In the genomic region with DNA sequence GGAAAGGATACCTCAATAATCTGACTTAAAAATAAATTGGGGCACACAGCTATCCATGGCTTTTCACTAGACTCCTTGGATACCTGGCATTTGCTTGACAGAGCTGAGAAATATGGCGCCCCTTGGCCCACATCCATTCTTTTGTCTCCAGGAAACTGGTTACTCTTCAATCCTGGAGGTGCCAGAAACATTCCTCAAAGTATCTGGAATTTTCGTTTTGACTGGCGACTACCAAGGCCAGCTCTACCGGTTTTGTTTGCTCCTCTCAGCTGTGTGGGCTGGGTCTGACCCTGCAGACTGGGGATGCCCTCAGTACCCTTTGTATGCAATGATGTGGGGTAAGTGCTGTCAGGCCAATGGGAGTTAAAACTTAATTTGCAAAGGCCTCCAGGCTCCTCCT, we compare ENCODE assay signal across 25 cellular contexts. TPM values are rescaled to one million over a fixed set of nuclear protein-coding genes. Genes with fewer than 3 reads are reported as not detected.
DNase-seq lines count a peak whose midpoint lies in the region; ATAC-seq, FAIRE-seq and TF ChIP-seq lines count a peak whose summit lies in the region.
"Had no signal": no experiment of that assay in that cellular context is flagged by ENCODE, and none has a peak within 500 bp of the region (broad histone marks: within the 10 kb centered on the region; RNA-seq: fewer than 3 reads in every experiment).

No MANE protein-coding gene starts in this region.

- H2AFZ ChIP-seq in HepG2 (ENCODE audit: low read length), result no peak overlapping the region

- H3K4me3 ChIP-seq in right lobe of liver (no peak overlapping the region), HepG2 (replicated peaks in 1 of 3; ENCODE audit: insufficient read depth in 1 of 3, low read depth in 2 of 3, low read length in 3 of 3) (no peak overlapping the region), epithelial cell of esophagus (ENCODE audit: low read length) (no peak overlapping the region), heart right ventricle (no peak overlapping the region)
- H3K4me3 ChIP-seq: A549, gastrocnemius medialis, K562 had no signal

- CTCF ChIA-PET in HepG2 (lab: Yijun Ruan, JAX; ENCODE audit: low intra/inter-chr PET ratio, low total read pairs), result no interaction called here

- no peak for TF ChIP-seq RAD21 in HepG2 (CRISPR knock-in tag; IDR thresholded peaks at IDR 0.05)

- H3K9me3 ChIP-seq in right lobe of liver, result no peaks in the 10 kb centered on the region
- no peaks in the 10 kb centered on the region for H3K9me3 ChIP-seq in HepG2 (ENCODE audit: low read length)
- no peaks in the 10 kb centered on the region for H3K9me3 ChIP-seq in heart right ventricle
- H3K9me3 ChIP-seq: A549, gastrocnemius medialis had no signal

- H3K27ac ChIP-seq in right lobe of liver, result no peak overlapping the region
- no peak overlapping the region for H3K27ac ChIP-seq in HepG2 (ENCODE audit: extremely low read length, insufficient read depth, low read length)
- no peak overlapping the region for H3K27ac ChIP-seq in heart right ventricle
- H3K27ac ChIP-seq: A549, brain microvascular endothelial cell, C4-2B, gastrocnemius medialis, HL-60 had no signal

- TF ChIP-seq POLR2A in right lobe of liver (IDR thresholded peaks at IDR 0.05) (no peak), HepG2 (IDR thresholded peaks at IDR 0.05; ENCODE audit: insufficient read depth in 1 of 2, low read depth in 2 of 2, low read length in 2 of 2) (no peak)

- H3K9ac ChIP-seq in HepG2 (ENCODE audit: insufficient read depth, low read depth, low read length), result no peak overlapping the region

- H3K36me3 ChIP-seq in right lobe of liver (no peaks in the 10 kb centered on the region), HepG2 (replicated peaks in 1 of 2; ENCODE audit: control insufficient read depth in 1 of 2, insufficient read depth in 2 of 2, low read length in 2 of 2) (0 out of 5 replicates have a peak, but pooled peaks cover 0 to 3% of the 10 kb centered on the region in 2 experiments), heart right ventricle (peaks cover 0 to 10% (median 0%) of the 10 kb centered on the region in 9 donors)
- H3K36me3 ChIP-seq: brain microvascular endothelial cell, gastrocnemius medialis had no signal

- H3K4me1 ChIP-seq in right lobe of liver (no peaks in the 10 kb centered on the region), HepG2 (ENCODE audit: insufficient read depth, low read length) (peaks cover 16% of the 10 kb centered on the region), heart right ventricle (peaks cover 0 to 22% (median 6%) of the 10 kb centered on the region in 9 donors)
- H3K4me1 ChIP-seq: gastrocnemius medialis had no signal

- no peak overlapping the region for H3K4me2 ChIP-seq in HepG2 (ENCODE audit: low read depth, low read length)
- H3K4me2 ChIP-seq: A549 had no signal

- no peak for FAIRE-seq in HepG2 (lab: Jason Lieb, UNC)
- FAIRE-seq: K562, TTC549 had no signal

- H3K79me2 ChIP-seq in HepG2 (ENCODE audit: insufficient read depth, low read length), result peaks cover 36% of the 10 kb centered on the region

- no peaks in the 10 kb centered on the region for H3K27me3 ChIP-seq in right lobe of liver
- H3K27me3 ChIP-seq in HepG2 (ENCODE audit: control insufficient read depth in 1 of 2, insufficient read depth in 2 of 2, low read length in 2 of 2), result no peaks in the 10 kb centered on the region
- no peaks in the 10 kb centered on the region for H3K27me3 ChIP-seq in heart right ventricle
- H3K27me3 ChIP-seq: brain microvascular endothelial cell, gastrocnemius medialis had no signal

- POLR2A ChIA-PET in HepG2 (lab: Yijun Ruan, JAX), result no interaction called here

- ATAC-seq in right lobe of liver (peak in 3 of 4 donors; percentile 28 to 44 (median 30)), HepG2 (no peak), heart right ventricle (no peak), GM19328 (IDR thresholded peaks at IDR 0.05; ENCODE audit: unreplicated experiment) (no peak)
- ATAC-seq: A549; activated T-helper 17 cell treated with anti-CD3 and anti-CD28 coated beads, Interleukin-2, amount 50 U/mL, for 72 hours; gastrocnemius medialis; K562; left ventricle myocardium superior; stimulated activated naive CD8-positive, alpha-beta T cell treated with anti-CD3 and anti-CD28 coated beads, Interleukin-15, amount 100 ng/mL, for 72 hours had no signal

- TF ChIP-seq EP300 in HepG2 (IDR thresholded peaks at IDR 0.05; ENCODE audit: low read depth in 2 of 2, low read length in 2 of 2), result no peak
- no peak for TF ChIP-seq EP300 in HepG2 (CRISPR knock-in tag; IDR thresholded peaks at IDR 0.05; ENCODE audit: borderline replicate concordance)

- no peak for DNase-seq in right lobe of liver
- no peak for DNase-seq in HepG2 (ENCODE audit: low spot score)
- peak; percentile 60 for DNase-seq in epithelial cell of esophagus (ENCODE audit: low read depth)
- peak; percentile 3 to 26 for DNase-seq in lung microvascular endothelial cell (ENCODE audit: low read depth in 2 of 2)
- DNase-seq in GOT3 (lab: John Stamatoyannopoulos, UW), result no peak
- no peak for DNase-seq in heart right ventricle
- DNase-seq in activated CD4-positive, alpha-beta T cell treated with anti-CD3 and anti-CD28 coated beads for 48 hours, result no peak
- DNase-seq: activated CD4-positive, alpha-beta T cell treated with anti-CD3 and anti-CD28 coated beads for 4 hours; brain microvascular endothelial cell; DMS153; gastrocnemius medialis; left ventricle myocardium superior; NCI-H2081; NCI-H510A; occipital lobe; stimulated activated CD4-positive, alpha-beta T cell treated with anti-CD3 and anti-CD28 coated beads, Interleukin-2, amount 100 ng/mL, for 24 hours; stimulated activated naive CD8-positive, alpha-beta T cell treated with anti-CD3 and anti-CD28 coated beads, Interleukin-15, amount 100 ng/mL, for 72 hours; SW 1271 had no signal

- TF ChIP-seq CTCF in right lobe of liver (IDR thresholded peaks at IDR 0.05), result no peak
- no peak for TF ChIP-seq CTCF in HepG2 (CRISPR knock-in tag; IDR thresholded peaks at IDR 0.05)
- TF ChIP-seq CTCF in epithelial cell of esophagus (IDR thresholded peaks at IDR 0.05; ENCODE audit: insufficient read depth, low read depth, low read length, missing control alignments), result no peak
- no peak for TF ChIP-seq CTCF in heart right ventricle (IDR thresholded peaks at IDR 0.05)

- in situ Hi-C loops in HepG2 (cut with HindIII; ENCODE audit: extremely low pct_ligation_motif_present, low pct_unique_long_range_greater_than_20kb), result no loop called here

- intact Hi-C loops in right lobe of liver (cut with DNase I), result no loop called here
- intact Hi-C loops in HepG2 (cut with micrococcal nuclease; ENCODE audit: unreplicated experiment), result no loop called here
- intact Hi-C loops in heart right ventricle (cut with DNase I), result no loop called here

- no peaks in the 10 kb centered on the region for H4K20me1 ChIP-seq in HepG2 (ENCODE audit: insufficient read depth, low read length)

- no TSS peak for BruUV-seq in HepG2 (replicated peaks; lab: Mats Ljungman, UMichigan)

- 40% methylated on average over 2 of the region's 4 CpGs for WGBS in right lobe of liver (ENCODE audit: insufficient coverage, low coverage, low lambda C conversion rate, missing lambda C conversion rate)
- WGBS in HepG2 (ENCODE audit: low lambda C conversion rate), result 77% methylated on average over 4 of the region's 4 CpGs
- 55 to 66% methylated on average over 4 of the region's 4 CpGs for WGBS in heart right ventricle, 2 donors

RNA-seq across cellular contexts. Expression of a gene that starts 27.0 kb away (rescaled TPM):
- total RNA-seq in right lobe of liver, result 10 to 100 TPM; 12.4 to 22.4 (median 17.6) TPM
- total RNA-seq in HepG2 (2016; rRNA removed; fragmentation: Illumina TruSeq; extraction: Trizol), result 42.8 and 43.9 TPM in 2 replicates
- total RNA-seq in HepG2 (2016; cell fraction: cytosol; rRNA removed; fragmentation: Illumina TruSeq; extraction: Trizol; ENCODE audit: low read depth), result 38.9 and 47.3 TPM in 2 replicates
- 42.2 and 45.4 TPM in 2 replicates for total RNA-seq in HepG2 (2016; cell fraction: insoluble cytoplasmic fraction; rRNA removed; fragmentation: Illumina TruSeq; extraction: Trizol)
- total RNA-seq in HepG2 (2016; cell fraction: membrane; rRNA removed; fragmentation: Illumina TruSeq; extraction: Trizol), result 79.6 and 87.7 TPM in 2 replicates
- total RNA-seq in HepG2 (2016; cell fraction: nucleus; rRNA removed; fragmentation: Illumina TruSeq; extraction: Trizol), result 38.8 and 49.8 TPM in 2 replicates
- polyA plus RNA-seq in HepG2 (2011; rRNA removed), result 19.3 and 23.4 TPM in 2 replicates
- 6.5 and 10.0 TPM in 2 replicates for polyA plus RNA-seq in HepG2 (2011; cell fraction: cytosol; rRNA removed)
- 13.7 and 23.3 TPM in 2 replicates for polyA plus RNA-seq in HepG2 (2011; cell fraction: nucleus; rRNA removed)
- polyA plus RNA-seq in HepG2 (2012), result 16.3 and 18.5 TPM in 2 replicates
- polyA plus RNA-seq in HepG2 (2016; cell fraction: cytosol; fragmentation: Illumina TruSeq; extraction: Trizol; ENCODE audit: low read depth), result 32.8 and 38.4 TPM in 2 replicates
- polyA plus RNA-seq in HepG2 (2016; cell fraction: insoluble cytoplasmic fraction; fragmentation: Illumina TruSeq; extraction: Trizol; ENCODE audit: low read depth), result 29.4 and 29.9 TPM in 2 replicates
- polyA plus RNA-seq in HepG2 (2016; cell fraction: membrane; fragmentation: Illumina TruSeq; extraction: Trizol; ENCODE audit: low read depth), result 43.9 and 45.7 TPM in 2 replicates
- polyA plus RNA-seq in HepG2 (2016; cell fraction: nucleus; fragmentation: Illumina TruSeq; extraction: Trizol; ENCODE audit: insufficient read depth, low read depth), result 42.7 and 44.3 TPM in 2 replicates
- polyA minus RNA-seq in HepG2 (2011; rRNA and poly(A)+ RNA removed; ENCODE audit: low replicate concordance), result 4.3 and 4.8 TPM in 2 replicates
- polyA minus RNA-seq in HepG2 (2011; cell fraction: cytosol; rRNA and poly(A)+ RNA removed), result 7.1 and 10.1 TPM in 2 replicates
- 57.7 and 69.5 TPM in 2 replicates for polyA minus RNA-seq in HepG2 (2011; cell fraction: nucleus; rRNA and poly(A)+ RNA removed)
- total RNA-seq in lung microvascular endothelial cell, result 21.8 and 31.0 TPM in 2 replicates
- 10 to 100 TPM; 11.5 to 20.2 (median 17.4) TPM for total RNA-seq in heart right ventricle
- 10 to 100 TPM; 10.6 to 41.6 TPM for polyA plus RNA-seq in heart right ventricle

RNA-seq across cellular contexts. Expression of a gene that starts 41.9 kb away (rescaled TPM):
- total RNA-seq in right lobe of liver (100 to 1,000 TPM in 1 of 6 experiments, 10 to 100 TPM in 5; 39.3 to 111 (median 49.7) TPM), HepG2 (2016; rRNA removed; fragmentation: Illumina TruSeq; extraction: Trizol) (104 and 113 TPM in 2 replicates), lung microvascular endothelial cell (140 and 163 TPM in 2 replicates), heart right ventricle (100 to 1,000 TPM in 1 of 10 donors, 10 to 100 TPM in 9; 67.9 to 107 (median 80.9) TPM)
- 43.3 and 46.4 TPM in 2 replicates for total RNA-seq in HepG2 (2016; cell fraction: cytosol; rRNA removed; fragmentation: Illumina TruSeq; extraction: Trizol; ENCODE audit: low read depth)
- total RNA-seq in HepG2 (2016; cell fraction: insoluble cytoplasmic fraction; rRNA removed; fragmentation: Illumina TruSeq; extraction: Trizol), result 107 and 110 TPM in 2 replicates
- total RNA-seq in HepG2 (2016; cell fraction: membrane; rRNA removed; fragmentation: Illumina TruSeq; extraction: Trizol), result 61.7 and 67.5 TPM in 2 replicates
- total RNA-seq in HepG2 (2016; cell fraction: nucleus; rRNA removed; fragmentation: Illumina TruSeq; extraction: Trizol), result 78.5 and 81.5 TPM in 2 replicates
- polyA plus RNA-seq in HepG2 (2011; rRNA removed) (63.7 and 66.9 TPM in 2 replicates), heart right ventricle (100 to 1,000 TPM; 143 to 152 TPM)
- polyA plus RNA-seq in HepG2 (2011; cell fraction: cytosol; rRNA removed), result 82.0 and 84.9 TPM in 2 replicates
- 31.6 and 32.8 TPM in 2 replicates for polyA plus RNA-seq in HepG2 (2011; cell fraction: nucleus; rRNA removed)
- 66.4 and 67.0 TPM in 2 replicates for polyA plus RNA-seq in HepG2 (2012)
- polyA plus RNA-seq in HepG2 (2016; cell fraction: cytosol; fragmentation: Illumina TruSeq; extraction: Trizol; ENCODE audit: low read depth), result 42.5 and 45.7 TPM in 2 replicates
- polyA plus RNA-seq in HepG2 (2016; cell fraction: insoluble cytoplasmic fraction; fragmentation: Illumina TruSeq; extraction: Trizol; ENCODE audit: low read depth), result 115 and 118 TPM in 2 replicates
- polyA plus RNA-seq in HepG2 (2016; cell fraction: membrane; fragmentation: Illumina TruSeq; extraction: Trizol; ENCODE audit: low read depth), result 55.7 and 60.8 TPM in 2 replicates
- 117 and 119 TPM in 2 replicates for polyA plus RNA-seq in HepG2 (2016; cell fraction: nucleus; fragmentation: Illumina TruSeq; extraction: Trizol; ENCODE audit: insufficient read depth, low read depth)
- polyA minus RNA-seq in HepG2 (2011; rRNA and poly(A)+ RNA removed; ENCODE audit: low replicate concordance), result 22.8 and 42.2 TPM in 2 replicates
- 20.5 and 29.3 TPM in 2 replicates for polyA minus RNA-seq in HepG2 (2011; cell fraction: cytosol; rRNA and poly(A)+ RNA removed)
- 22.3 and 22.8 TPM in 2 replicates for polyA minus RNA-seq in HepG2 (2011; cell fraction: nucleus; rRNA and poly(A)+ RNA removed)

Comparison
In these comparisons a context has a peak if more than half of its experiments do, and no peak if none do; other contexts are left out.
1. ATAC-seq: peak in right lobe of liver (3 of 4); none in HepG2 (single experiment), heart right ventricle (0 of 8) and GM19328 (single experiment).
2. DNase-seq: peak in epithelial cell of esophagus (single experiment) and lung microvascular endothelial cell (2 of 2); none in right lobe of liver (0 of 3), HepG2 (single experiment), GOT3 (single experiment), heart right ventricle (0 of 2) and activated CD4-positive, alpha-beta T cell treated with anti-CD3 and anti-CD28 coated beads for 48 hours (single experiment).